In the genomic region with DNA sequence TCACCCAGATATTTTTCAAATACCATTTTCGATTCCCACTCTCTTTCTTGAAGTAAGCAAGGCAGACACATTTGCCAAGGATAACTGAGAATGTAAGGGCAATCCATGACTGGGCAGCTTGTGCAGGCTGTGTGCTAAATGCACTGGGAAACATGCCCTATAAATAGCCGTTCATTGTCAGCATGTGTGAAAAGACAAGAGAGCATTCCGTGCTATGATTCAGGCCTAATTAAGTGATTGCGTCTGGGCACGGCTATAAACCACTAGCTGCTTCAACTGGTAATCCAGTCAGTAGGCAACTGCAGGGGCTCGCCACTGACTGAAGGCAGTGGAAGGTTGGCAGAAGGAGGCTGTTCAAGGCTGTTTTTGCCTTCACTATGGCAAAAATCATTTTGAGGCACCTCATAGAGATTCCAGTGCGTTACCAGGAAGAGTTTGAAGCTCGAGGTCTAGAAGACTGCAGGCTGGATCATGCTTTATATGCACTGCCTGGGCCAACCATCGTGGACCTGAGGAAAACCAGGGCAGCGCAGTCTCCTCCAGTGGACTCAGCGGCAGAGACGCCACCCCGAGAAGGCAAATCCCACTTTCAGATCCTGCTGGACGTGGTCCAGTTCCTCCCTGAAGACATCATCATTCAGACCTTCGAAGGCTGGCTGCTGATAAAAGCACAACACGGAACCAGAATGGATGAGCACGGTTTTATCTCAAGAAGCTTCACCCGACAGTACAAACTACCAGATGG, we compare ENCODE assay signal across 11 cellular contexts. TPM values are rescaled to one million over a fixed set of nuclear protein-coding genes. Genes with fewer than 3 reads are reported as not detected.
A peak's percentile ranks its signal among the peaks of the same experiment; 100 is the strongest.
DNase-seq lines count a peak whose midpoint lies in the region; ATAC-seq and TF ChIP-seq lines count a peak whose summit lies in the region.
"Had no signal": no experiment of that assay in that cellular context is flagged by ENCODE, and none has a peak within 500 bp of the region (broad histone marks: within the 10 kb centered on the region; RNA-seq: fewer than 3 reads in every experiment).

A gene with protein sequence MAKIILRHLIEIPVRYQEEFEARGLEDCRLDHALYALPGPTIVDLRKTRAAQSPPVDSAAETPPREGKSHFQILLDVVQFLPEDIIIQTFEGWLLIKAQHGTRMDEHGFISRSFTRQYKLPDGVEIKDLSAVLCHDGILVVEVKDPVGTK (plus strand): TSS at position 287 of the 745 bp plus-strand sequence. CDS start 91 bp downstream, at position 378.

- H3K4me3 Mint-ChIP-seq in MCF 10A (ENCODE audit: unreplicated experiment): no peak within 1 kb of the TSS

- H3K27ac ChIP-seq in mammary epithelial cell (ENCODE audit: insufficient read depth, low read depth, low read length): no peak within 1 kb of the TSS
- H3K27ac ChIP-seq in dorsolateral prefrontal cortex: peak within 1 kb of the TSS in 42 of 59 donors; percentile 1 to 79 (median 54)
- H3K27ac ChIP-seq in lung (ENCODE audit: low read depth in 1 of 2, low read length in 1 of 2): peak within 1 kb of the TSS; percentile 26 to 98
- H3K27ac ChIP-seq in aorta (ENCODE audit: low read depth in 1 of 2, low read length in 2 of 2): peak within 1 kb of the TSS in 1 of 2 donors; percentile 2

- H3K4me3 ChIP-seq in mammary epithelial cell (replicated peaks in 1 of 3; ENCODE audit: insufficient read depth in 1 of 3, low read depth in 2 of 3, low read length in 3 of 3) (no peak within 1 kb of the TSS), dorsolateral prefrontal cortex (peak within 1 kb of the TSS in 42 of 59 donors; percentile 3 to 47 (median 28)), lung (no peak within 1 kb of the TSS), aorta (ENCODE audit: low read length in 2 of 2) (no peak within 1 kb of the TSS)

- no peak within 1 kb of the TSS for H2AFZ ChIP-seq in mammary epithelial cell (ENCODE audit: low read depth, low read length)

- no peaks in the 10 kb centered on the region for H3K36me3 Mint-ChIP-seq in MCF 10A (ENCODE audit: insufficient read depth, unreplicated experiment)

- H3K9me3 Mint-ChIP-seq in MCF 10A (ENCODE audit: unreplicated experiment): no peaks in the 10 kb centered on the region

- no peaks in the 10 kb centered on the region for H3K27me3 Mint-ChIP-seq in MCF 10A (ENCODE audit: insufficient read depth, unreplicated experiment)

- no peaks in the 10 kb centered on the region for H3K36me3 ChIP-seq in mammary epithelial cell (ENCODE audit: insufficient read depth, low read length)
- H3K36me3 ChIP-seq in lung (ENCODE audit: control insufficient read depth in 2 of 2, insufficient read depth in 2 of 2, low read length in 2 of 2): no peaks in the 10 kb centered on the region
- H3K36me3 ChIP-seq in aorta (ENCODE audit: control insufficient read depth in 1 of 2, insufficient read depth in 2 of 2, low read length in 1 of 2): no peaks in the 10 kb centered on the region

- dilution Hi-C loops in mammary epithelial cell (cut with HindIII; ENCODE audit: low sequenced_read_pairs): no loop called here

- CTCF ChIA-PET in MCF 10A (lab: Yijun Ruan, JAX) (interaction anchor here (0.6 to 5.8 kb wide), 10 partner anchors 12 to 440 kb away, joined by 3 to 56 read pairs (median 4); no protein-coding TSS in a partner anchor), mammary epithelial cell (lab: Charles Lee; ENCODE audit: low non-redundant PET) (no interaction called here)

- H3K4me2 ChIP-seq in mammary epithelial cell (ENCODE audit: insufficient read depth, low read depth, low read length): no peak within 1 kb of the TSS

- peaks cover 9% of the 10 kb centered on the region for H3K4me1 Mint-ChIP-seq in MCF 10A (ENCODE audit: insufficient read depth, unreplicated experiment)

- no peak within 1 kb of the TSS for H3K27ac Mint-ChIP-seq in MCF 10A (ENCODE audit: low read depth, unreplicated experiment)

- intact Hi-C loops in MCF 10A (cut with micrococcal nuclease): no loop called here
- intact Hi-C loops in mammary epithelial cell (cut with micrococcal nuclease): no loop called here
- intact Hi-C loops in dorsolateral prefrontal cortex (cut with DNase I): no loop called here
- intact Hi-C loops in aorta (cut with DNase I): no loop called here

- no TSS peak for BruUV-seq in MCF 10A (replicated peaks; lab: Mats Ljungman, UMichigan)
- no TSS peak for BruUV-seq in mammary epithelial cell (replicated peaks; lab: Mats Ljungman, UMichigan)

- no peaks in the 10 kb centered on the region for H3K27me3 ChIP-seq in mammary epithelial cell (ENCODE audit: insufficient read depth, low read length)
- no peaks in the 10 kb centered on the region for H3K27me3 ChIP-seq in dorsolateral prefrontal cortex
- H3K27me3 ChIP-seq in lung (ENCODE audit: control insufficient read depth, insufficient read depth): no peaks in the 10 kb centered on the region
- no peaks in the 10 kb centered on the region for H3K27me3 ChIP-seq in aorta (ENCODE audit: control insufficient read depth in 1 of 2, insufficient read depth in 2 of 2, low read length in 1 of 2)

- no peaks in the 10 kb centered on the region for H4K20me1 ChIP-seq in mammary epithelial cell (ENCODE audit: insufficient read depth, low read length)

- POLR2A ChIA-PET in MCF 10A (lab: Yijun Ruan, JAX): interaction anchor here (0.5 to 1.5 kb wide), 3 partner anchors 16 to 415 kb away, joined by 3 read pairs; a partner anchor contains a TSS

- ATAC-seq in lung (ENCODE audit: insufficient read depth, low FRiP score): no peak
- ATAC-seq in aorta (ENCODE audit: low FRiP score): peak; percentile 53
- ATAC-seq: left lobe of liver had no signal

- 81% methylated on average over 17 of the region's 18 CpGs for WGBS in mammary epithelial cell (ENCODE audit: low coverage, missing lambda C conversion rate)
- 79 to 87% methylated on average over 18 of the region's 18 CpGs for WGBS in lung, 2 donors
- WGBS in aorta, 2 donors: 48 to 52% methylated on average over 18 of the region's 18 CpGs

- no peaks in the 10 kb centered on the region for H3K79me2 ChIP-seq in mammary epithelial cell (ENCODE audit: insufficient read depth, low read length)

- H3K9me3 ChIP-seq in mammary epithelial cell (replicated peaks; ENCODE audit: insufficient read depth, low read length) (no peaks in the 10 kb centered on the region), lung (ENCODE audit: control insufficient read depth in 2 of 2, insufficient read depth in 1 of 2, low read length in 1 of 2) (peaks cover 0 to 1% of the 10 kb centered on the region in 2 donors), aorta (ENCODE audit: control insufficient read depth, low read length) (no peaks in the 10 kb centered on the region)

- H3K4me1 ChIP-seq in mammary epithelial cell (ENCODE audit: insufficient read depth, low read length) (peaks cover 3% of the 10 kb centered on the region), lung (ENCODE audit: control insufficient read depth in 2 of 2, insufficient read depth in 2 of 2, low read length in 2 of 2) (peaks cover 3 to 5% of the 10 kb centered on the region in 2 donors), aorta (ENCODE audit: control insufficient read depth in 1 of 2, insufficient read depth in 2 of 2, low read length in 2 of 2) (peaks cover 0 to 11% of the 10 kb centered on the region in 2 donors)

- DNase-seq in MCF 10A (ENCODE audit: unreplicated experiment) (peak; percentile 51), mammary epithelial cell (no peak), dorsolateral prefrontal cortex (peak in 6 of 10 donors; percentile 18 to 52 (median 40)), lung (ENCODE audit: low spot score) (no peak), aorta (no peak), DMS53 treated with DMSO at 0.1 percent for 48 hours (lab: John Stamatoyannopoulos, UW; ENCODE audit: unreplicated experiment) (no peak)
- DNase-seq in activated CD4-positive, CD25-positive, alpha-beta regulatory T cell (lab: John Stamatoyannopoulos, UW): no peak
- DNase-seq in activated CD8-positive, alpha-beta memory T cell treated with anti-CD3 and anti-CD28 coated beads, Interleukin-2, amount 50 U/mL, for 4 hours: no peak
- DNase-seq: activated T-cell treated with anti-CD3 and anti-CD28 coated beads, Interleukin-2, amount 50 U/mL, for 48 hours had no signal

- no peak for TF ChIP-seq CTCF in MCF 10A (IDR thresholded peaks at IDR 0.05; ENCODE audit: unreplicated experiment)
- no peak for TF ChIP-seq CTCF in mammary epithelial cell (conservative IDR thresholded peaks at IDR 0.05 in 1 of 2, IDR thresholded peaks at IDR 0.05 in 1 of 2; ENCODE audit: extremely low read depth in 1 of 2, insufficient read depth in 1 of 2, low read depth in 1 of 2, low read length in 2 of 2)
- no peak for TF ChIP-seq CTCF in dorsolateral prefrontal cortex (IDR thresholded peaks at IDR 0.05 in 54 of 56, conservative IDR thresholded peaks at IDR 0.05 in 2 of 56; ENCODE audit: low read depth in 1 of 56, partially characterized antibody in 56 of 56)
- TF ChIP-seq CTCF in lung (IDR thresholded peaks at IDR 0.05; ENCODE audit: control extremely low read depth, extremely low read depth): no peak

- in situ Hi-C loops in mammary epithelial cell (cut with MboI; ENCODE audit: low sequenced_read_pairs in 2 of 2): no loop called here

- no peak within 1 kb of the TSS for H3K9ac ChIP-seq in mammary epithelial cell (ENCODE audit: insufficient read depth, low read length)

RNA-seq across cellular contexts. Expression of the gene that starts here (rescaled TPM):
- total RNA-seq in MCF 10A (2022): not detected in 2 replicates
- total RNA-seq in mammary epithelial cell: not detected
- polyA plus RNA-seq in mammary epithelial cell: not detected
- polyA minus RNA-seq in mammary epithelial cell: not detected
- 10 to 100 TPM in 12 of 120 experiments, 1 to 10 TPM in 106, under 1 TPM in 1, not detected in 1; 0.98 to 16.5 (median 5.3) TPM for total RNA-seq in dorsolateral prefrontal cortex
- total RNA-seq in lung: 1 to 10 TPM in 1 of 2 donors, not detected in 1; 1.5 TPM
- polyA plus RNA-seq in lung: 1 to 10 TPM in 1 of 2 donors, under 1 TPM in 1; 0.47 to 1.7 TPM
- total RNA-seq in aorta: 1 to 10 TPM in 1 of 2 donors, not detected in 1; 1.5 TPM
- 1 to 10 TPM; 1.1 to 1.5 TPM for polyA plus RNA-seq in aorta
- total RNA-seq: dermis microvascular lymphatic vessel endothelial cell, left lobe of liver had no signal

Comparison
In these comparisons a context has a peak if more than half of its experiments do, and no peak if none do; other contexts are left out.
1. Peak in DNase-seq in MCF 10A; RNA of the gene not detected or under 1 TPM.
2. DNase-seq: peak in dorsolateral prefrontal cortex (6 of 10); none in mammary epithelial cell (single experiment), lung (single experiment), aorta (0 of 2), activated CD4-positive, CD25-positive, alpha-beta regulatory T cell (0 of 4), activated CD8-positive, alpha-beta memory T cell treated with anti-CD3 and anti-CD28 coated beads, Interleukin-2, amount 50 U/mL, for 4 hours (single experiment) and DMS53 treated with DMSO at 0.1 percent for 48 hours (single experiment).
3. H3K4me3 ChIP-seq: peak in dorsolateral prefrontal cortex (42 of 59); none in mammary epithelial cell (0 of 3), lung (single experiment) and aorta (0 of 2).